ENCODE assay signal across 8 cellular contexts in genomic region chr6:5640614-5641013, GRCh38.
"Had no signal": no experiment of that assay in that cellular context is flagged by ENCODE, and none has a peak within 500 bp of the region (broad histone marks: within the 10 kb centered on the region; RNA-seq: fewer than 3 reads in every experiment).

No MANE protein-coding gene starts in this region.

- ATAC-seq: GM12878 had no signal

- DNase-seq: GDM1, GF-D8 had no signal

- H3K4me3 ChIP-seq: GM12878 had no signal

- FAIRE-seq: G401.6, GM12878, GM12891, GM12892, GM18507, GM19239 had no signal
